In the genomic region with DNA sequence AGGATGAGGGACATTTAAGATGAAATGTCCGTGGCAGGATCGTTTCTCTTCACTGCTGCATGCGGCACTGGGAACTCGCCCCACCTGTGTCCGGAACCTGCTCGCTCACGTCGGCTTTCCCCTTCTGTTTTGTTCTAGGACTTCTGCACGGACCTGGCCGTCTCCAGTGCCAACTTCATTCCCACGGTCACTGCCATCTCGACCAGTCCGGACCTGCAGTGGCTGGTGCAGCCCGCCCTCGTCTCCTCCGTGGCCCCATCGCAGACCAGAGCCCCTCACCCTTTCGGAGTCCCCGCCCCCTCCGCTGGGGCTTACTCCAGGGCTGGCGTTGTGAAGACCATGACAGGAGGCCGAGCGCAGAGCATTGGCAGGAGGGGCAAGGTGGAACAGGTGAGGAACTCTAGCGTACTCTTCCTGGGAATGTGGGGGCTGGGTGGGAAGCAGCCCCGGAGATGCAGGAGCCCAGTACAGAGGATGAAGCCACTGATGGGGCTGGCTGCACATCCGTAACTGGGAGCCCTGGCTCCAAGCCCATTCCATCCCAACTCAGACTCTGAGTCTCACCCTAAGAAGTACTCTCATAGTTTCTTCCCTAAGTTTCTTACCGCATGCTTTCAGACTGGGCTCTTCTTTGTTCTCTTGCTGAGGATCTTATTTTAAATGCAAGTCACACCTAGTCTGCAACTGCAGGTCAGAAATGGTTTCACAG, we compare ENCODE assay signal across 8 cellular contexts. TPM values are rescaled to one million over a fixed set of nuclear protein-coding genes. Genes with fewer than 3 reads are reported as not detected.
A peak's percentile ranks its signal among the peaks of the same experiment; 100 is the strongest.
DNase-seq lines count a peak whose midpoint lies in the region; ATAC-seq and TF ChIP-seq lines count a peak whose summit lies in the region.

No MANE protein-coding gene starts in this region.

- H3K27ac ChIP-seq in GM23248 (peak overlapping the region; percentile 96), gastroesophageal sphincter (peak overlapping the region; percentile 97 to 99 (median 99)), ovary (peak overlapping the region in 1 of 2 donors; percentile 42)

- peak overlapping the region; percentile 99 for H3K4me2 ChIP-seq in GM23248 (ENCODE audit: unreplicated experiment)

- no peaks in the 10 kb centered on the region for H4K20me1 ChIP-seq in GM23248 (ENCODE audit: insufficient read depth)

- 13 to 15% methylated on average over 26 to 27 of the region's 27 CpGs for WGBS in GM23248 (ENCODE audit: low coverage in 1 of 2, low lambda C conversion rate in 2 of 2, missing lambda C conversion rate in 2 of 2), 2 experiments
- WGBS in gastroesophageal sphincter (ENCODE audit: low coverage in 1 of 2), 2 donors = 2 to 14% methylated on average over 7 to 8 of the region's 27 CpGs
- WGBS in ovary, 3 donors = 8 to 14% (median 10%) methylated on average over 27 of the region's 27 CpGs

- ATAC-seq in activated B cell treated with CpG ODN at 0.5 μM for 24 hours (ENCODE audit: low read depth) (no peak), gastroesophageal sphincter (no peak), GM18511 (IDR thresholded peaks at IDR 0.05; ENCODE audit: unreplicated experiment) (no peak), GM21529 (IDR thresholded peaks at IDR 0.05; ENCODE audit: unreplicated experiment) (no peak), GM21526 (IDR thresholded peaks at IDR 0.05; ENCODE audit: low FRiP score, unreplicated experiment) (no peak)

- TF ChIP-seq CTCF in activated B cell treated with CpG ODN at 0.5 μM for 24 hours (IDR thresholded peaks at IDR 0.05) (no peak), gastroesophageal sphincter (IDR thresholded peaks at IDR 0.05) (no peak), ovary (IDR thresholded peaks at IDR 0.05) (no peak)

- no peaks in the 10 kb centered on the region for H3K27me3 ChIP-seq in GM23248 (replicated peaks; ENCODE audit: insufficient read depth)
- H3K27me3 ChIP-seq in gastroesophageal sphincter = no peaks in the 10 kb centered on the region
- H3K27me3 ChIP-seq in ovary = no peaks in the 10 kb centered on the region

- H3K36me3 ChIP-seq in GM23248 (ENCODE audit: low read depth) (peaks cover 20% of the 10 kb centered on the region; the same call in 1 of the 2 replicates), gastroesophageal sphincter (peaks cover 0 to 15% of the 10 kb centered on the region in 2 donors), ovary (peaks cover 3% of the 10 kb centered on the region)

- TF ChIP-seq EP300 in gastroesophageal sphincter (IDR thresholded peaks at IDR 0.05) = no peak
- TF ChIP-seq EP300 in ovary (IDR thresholded peaks at IDR 0.05) = no peak

- H3K4me3 Mint-ChIP-seq in activated B cell treated with CpG ODN at 0.5 μM for 24 hours = peak overlapping the region; percentile 94

- H3K9me3 ChIP-seq in GM23248 (ENCODE audit: low read depth) = no peaks in the 10 kb centered on the region
- H3K9me3 ChIP-seq in gastroesophageal sphincter = no peaks in the 10 kb centered on the region
- H3K9me3 ChIP-seq in ovary = no peaks in the 10 kb centered on the region

- no peaks in the 10 kb centered on the region for H3K9me3 Mint-ChIP-seq in activated B cell treated with CpG ODN at 0.5 μM for 24 hours

- peak overlapping the region; percentile 99 for H3K9ac ChIP-seq in GM23248

- peak in 1 of 2 donors; percentile 15 for TF ChIP-seq POLR2A in gastroesophageal sphincter (IDR thresholded peaks at IDR 0.05)
- TF ChIP-seq POLR2A in ovary (IDR thresholded peaks at IDR 0.05) = peak; percentile 25

- H3F3A ChIP-seq in GM23248 (ENCODE audit: insufficient read depth) = peaks cover 46% of the 10 kb centered on the region; the same call in 1 of the 2 replicates

- H3K4me3 ChIP-seq in GM23248 (peak overlapping the region; percentile 92), gastroesophageal sphincter (peak overlapping the region; percentile 46 to 71), ovary (peak overlapping the region; percentile 80)

- POLR2A ChIA-PET in activated B cell treated with CpG ODN at 0.5 μM for 24 hours (lab: Charles Lee) = interaction anchor here (1.2 to 1.5 kb wide), 3 partner anchors 21 to 136 kb away, joined by 3 to 5 read pairs (median 4); no protein-coding TSS in a partner anchor

- H3K9me2 ChIP-seq in GM23248 (ENCODE audit: insufficient read depth) = no peaks in the 10 kb centered on the region

- H3K4me1 ChIP-seq in GM23248 (ENCODE audit: insufficient read depth) (peaks cover 5% of the 10 kb centered on the region; the same call in 1 of the 2 replicates), gastroesophageal sphincter (peaks cover 3 to 56% (median 20%) of the 10 kb centered on the region in 3 donors), ovary (ENCODE audit: insufficient read depth) (peaks cover 7% of the 10 kb centered on the region)

- H3K27ac Mint-ChIP-seq in activated B cell treated with CpG ODN at 0.5 μM for 24 hours = no peak overlapping the region

- in situ Hi-C loops in GM23248 (cut with MboI) = loop anchor here (25.0 kb wide), 1 partner anchor 343 kb away; no protein-coding TSS in a partner anchor

- H3K36me3 Mint-ChIP-seq in activated B cell treated with CpG ODN at 0.5 μM for 24 hours (ENCODE audit: low read depth) = peaks cover 30% of the 10 kb centered on the region

- H3K27me3 Mint-ChIP-seq in activated B cell treated with CpG ODN at 0.5 μM for 24 hours = peaks cover 15% of the 10 kb centered on the region

- CTCF ChIA-PET in activated B cell treated with CpG ODN at 0.5 μM for 24 hours (lab: Charles Lee) = no interaction called here

- H2AFZ ChIP-seq in GM23248 = no peak overlapping the region

- peaks cover 21% of the 10 kb centered on the region for H3K79me2 ChIP-seq in GM23248 (ENCODE audit: insufficient read depth)

- H3K4me1 Mint-ChIP-seq in activated B cell treated with CpG ODN at 0.5 μM for 24 hours = peaks cover 51% of the 10 kb centered on the region

- DNase-seq in GM23248 (peak; percentile 57), activated B cell treated with CpG ODN at 0.5 μM for 24 hours (no peak), ovary (peak; percentile 38 to 70 (median 67)), NCI-H2196 (lab: John Stamatoyannopoulos, UW; ENCODE audit: unreplicated experiment) (no peak)

- intact Hi-C loops in activated B cell treated with CpG ODN at 0.5 μM for 24 hours (cut with micrococcal nuclease) = loop anchor here (5.0 kb wide), 1 partner anchor 1518 kb away; a partner anchor contains a TSS
- intact Hi-C loops in ovary (cut with DNase I) = loop anchor here in 2 of 4 donors (2.0 to 5.0 kb wide), 2 partner anchors 15 to 103 kb away; partner anchors contain the start of gene TMED10 (in 1 of the 2)

RNA-seq across cellular contexts. Expression of gene FOS, which starts 1.3 kb away (rescaled TPM):
- 118 and 124 TPM in 2 replicates for total RNA-seq in GM23248 (2014; rRNA removed; shearing (Covaris generic))
- polyA plus RNA-seq in GM23248 (2016; fragmentation: Nextera tagmentation; extraction: Ambion mirVana) (107 and 110 TPM in 2 replicates), ovary (100 to 1,000 TPM; 129 to 499 TPM)
- total RNA-seq in activated B cell treated with CpG ODN at 0.5 μM for 24 hours (27.1 and 37.8 TPM in 2 replicates), gastroesophageal sphincter (100 to 1,000 TPM in 3 of 4 donors, 10 to 100 TPM in 1; 78.0 to 286 (median 179) TPM), ovary (1,000 to 10,000 TPM in 2 of 7 donors, 100 to 1,000 TPM in 5; 115 to 2,019 (median 178) TPM)

Comparison
In these comparisons a context has a peak if more than half of its experiments do, and no peak if none do; other contexts are left out.
1. DNase-seq: peak in GM23248 (single experiment) and ovary (5 of 5); none in activated B cell treated with CpG ODN at 0.5 μM for 24 hours (single experiment) and NCI-H2196 (single experiment).
2. Peak in every context shown above with its lines, with median percentiles within 50 percentile points of each other: H3K4me3 ChIP-seq.